17 cellular contexts compared by ENCODE assay signal in genomic region chr2:231308631-231309414, GRCh38.
DNase-seq lines count a peak whose midpoint lies in the region; ATAC-seq and TF ChIP-seq lines count a peak whose summit lies in the region.
"Had no signal": no experiment of that assay in that cellular context is flagged by ENCODE, and none has a peak within 500 bp of the region (broad histone marks: within the 10 kb centered on the region; RNA-seq: fewer than 3 reads in every experiment).

No MANE protein-coding gene starts in this region.

- TF ChIP-seq CTCF in lower lobe of right lung (IDR thresholded peaks at IDR 0.05) (no peak), Caco-2 (IDR thresholded peaks at IDR 0.05; ENCODE audit: insufficient read depth in 1 of 2, low read depth in 1 of 2, low read length in 1 of 2, severe bottlenecking in 1 of 2, unreplicated experiment in 1 of 2) (no peak)

- no peak overlapping the region for H3K4me3 Mint-ChIP-seq in activated CD8-positive, alpha-beta memory T cell treated with anti-CD3 and anti-CD28 coated beads, Interleukin-2, amount 10 ng/mL, durations not matched to agents 7 days and 5 days
- H3K4me3 Mint-ChIP-seq in Caco-2 (ENCODE audit: unreplicated experiment), result no peak overlapping the region
- H3K4me3 Mint-ChIP-seq: activated T-cell treated with anti-CD3 and anti-CD28 coated beads, Interleukin-2, amount 50 U/mL, for 24 hours; brain; natural killer cell treated with Interleukin-12 subunit alpha and Interleukin-12 subunit beta and Interleukin-15 and Interleukin-18, amount 100 ng/mL, for 72 hours had no signal

- H3K27me3 ChIP-seq in lower lobe of right lung (ENCODE audit: low read depth), result no peaks in the 10 kb centered on the region
- no peaks in the 10 kb centered on the region for H3K27me3 ChIP-seq in Caco-2 (replicated peaks; ENCODE audit: control insufficient read depth, insufficient read depth, low read length)
- H3K27me3 ChIP-seq: esophagus muscularis mucosa had no signal

- peaks cover 4% of the 10 kb centered on the region for H3K27me3 Mint-ChIP-seq in activated CD8-positive, alpha-beta memory T cell treated with anti-CD3 and anti-CD28 coated beads, Interleukin-2, amount 10 ng/mL, durations not matched to agents 7 days and 5 days
- no peaks in the 10 kb centered on the region for H3K27me3 Mint-ChIP-seq in Caco-2 (ENCODE audit: insufficient read depth, unreplicated experiment)
- H3K27me3 Mint-ChIP-seq: activated T-cell treated with anti-CD3 and anti-CD28 coated beads, Interleukin-2, amount 50 U/mL, for 24 hours; brain; natural killer cell treated with Interleukin-12 subunit alpha and Interleukin-12 subunit beta and Interleukin-15 and Interleukin-18, amount 100 ng/mL, for 72 hours had no signal

- no TSS peak for BruUV-seq in Caco-2 (replicated peaks; lab: Mats Ljungman, UMichigan)

- no peaks in the 10 kb centered on the region for H3K36me3 Mint-ChIP-seq in activated CD8-positive, alpha-beta memory T cell treated with anti-CD3 and anti-CD28 coated beads, Interleukin-2, amount 10 ng/mL, durations not matched to agents 7 days and 5 days
- H3K36me3 Mint-ChIP-seq in Caco-2 (ENCODE audit: insufficient read depth, unreplicated experiment), result no peaks in the 10 kb centered on the region
- H3K36me3 Mint-ChIP-seq: natural killer cell treated with Interleukin-12 subunit alpha and Interleukin-12 subunit beta and Interleukin-15 and Interleukin-18, amount 100 ng/mL, for 72 hours had no signal

- no peak for ATAC-seq in activated CD8-positive, alpha-beta memory T cell treated with anti-CD3 and anti-CD28 coated beads, Interleukin-2, amount 10 ng/mL, durations not matched to agents 7 days and 5 days
- no peak for ATAC-seq in lower lobe of right lung
- no peak for ATAC-seq in activated CD4-positive, CD25-positive, alpha-beta regulatory T cell treated with anti-CD3 and anti-CD28 coated beads, Interleukin-2, amount 50 U/mL, for 24 hours
- ATAC-seq: HCT116 had no signal

- no peaks in the 10 kb centered on the region for H3K4me1 Mint-ChIP-seq in activated CD8-positive, alpha-beta memory T cell treated with anti-CD3 and anti-CD28 coated beads, Interleukin-2, amount 10 ng/mL, durations not matched to agents 7 days and 5 days
- H3K4me1 Mint-ChIP-seq in Caco-2 (ENCODE audit: low read depth, unreplicated experiment), result no peaks in the 10 kb centered on the region

- H3K4me3 ChIP-seq in lower lobe of right lung (no peak overlapping the region), Caco-2 (ENCODE audit: low read depth, low read length) (no peak overlapping the region)
- H3K4me3 ChIP-seq: esophagus muscularis mucosa had no signal

- H3K36me3 ChIP-seq in lower lobe of right lung (no peaks in the 10 kb centered on the region), Caco-2 (ENCODE audit: control insufficient read depth, insufficient read depth, low read length) (no peaks in the 10 kb centered on the region)

- H3K9me3 ChIP-seq in lower lobe of right lung (no peaks in the 10 kb centered on the region), Caco-2 (no peaks in the 10 kb centered on the region)
- H3K9me3 ChIP-seq: esophagus muscularis mucosa had no signal

- CTCF ChIA-PET in activated CD8-positive, alpha-beta memory T cell treated with anti-CD3 and anti-CD28 coated beads, Interleukin-2, amount 10 ng/mL, durations not matched to agents 7 days and 5 days (lab: Charles Lee), result no interaction called here
- CTCF ChIA-PET in Caco-2 (lab: Charles Lee), result no interaction called here

- peak; percentile 33 for DNase-seq in activated CD8-positive, alpha-beta memory T cell treated with anti-CD3 and anti-CD28 coated beads, Interleukin-2, amount 10 ng/mL, durations not matched to agents 7 days and 5 days
- DNase-seq in activated CD8-positive, alpha-beta memory T cell treated with anti-CD3 and anti-CD28 coated beads for 24 hours, result no peak
- DNase-seq in amniotic epithelial cell (ENCODE audit: low read depth) (peak; percentile 66), head of caudate nucleus (peak in 33 of 42 donors; percentile 27 to 88 (median 63)), superior temporal gyrus (ENCODE audit: extremely low spot score) (peak; percentile 43), lower lobe of right lung (no peak), Caco-2 (no peak)
- DNase-seq: activated T-cell treated with anti-CD3 and anti-CD28 coated beads, Interleukin-2, amount 50 U/mL, for 24 hours; DND-41; islet precursor cell; NCI-H187 treated with DMSO at 0.1 percent for 48 hours had no signal

- no peak overlapping the region for H3K27ac ChIP-seq in lower lobe of right lung
- H3K27ac ChIP-seq: esophagus muscularis mucosa, VCaP had no signal

- H3K4me1 ChIP-seq in lower lobe of right lung, result no peaks in the 10 kb centered on the region
- H3K4me1 ChIP-seq in Caco-2, result no peaks in the 10 kb centered on the region

- POLR2A ChIA-PET in Caco-2 (lab: Charles Lee), result no interaction called here

- no peaks in the 10 kb centered on the region for H3K9me3 Mint-ChIP-seq in activated CD8-positive, alpha-beta memory T cell treated with anti-CD3 and anti-CD28 coated beads, Interleukin-2, amount 10 ng/mL, durations not matched to agents 7 days and 5 days (ENCODE audit: low read depth)
- no peaks in the 10 kb centered on the region for H3K9me3 Mint-ChIP-seq in Caco-2 (ENCODE audit: unreplicated experiment)
- H3K9me3 Mint-ChIP-seq: activated T-cell treated with anti-CD3 and anti-CD28 coated beads, Interleukin-2, amount 50 U/mL, for 24 hours; brain; natural killer cell treated with Interleukin-12 subunit alpha and Interleukin-12 subunit beta and Interleukin-15 and Interleukin-18, amount 100 ng/mL, for 72 hours had no signal

- intact Hi-C loops in head of caudate nucleus (cut with DNase I), result no loop called here
- intact Hi-C loops in lower lobe of right lung (cut with DNase I), result no loop called here
- intact Hi-C loops in Caco-2 (cut with micrococcal nuclease; ENCODE audit: unreplicated experiment), result no loop called here

- H3K27ac Mint-ChIP-seq in activated CD8-positive, alpha-beta memory T cell treated with anti-CD3 and anti-CD28 coated beads, Interleukin-2, amount 10 ng/mL, durations not matched to agents 7 days and 5 days, result no peak overlapping the region
- H3K27ac Mint-ChIP-seq in Caco-2 (ENCODE audit: unreplicated experiment), result no peak overlapping the region
- H3K27ac Mint-ChIP-seq: activated T-cell treated with anti-CD3 and anti-CD28 coated beads, Interleukin-2, amount 50 U/mL, for 24 hours; natural killer cell treated with Interleukin-12 subunit alpha and Interleukin-12 subunit beta and Interleukin-15 and Interleukin-18, amount 100 ng/mL, for 72 hours had no signal

Comparison
In these comparisons a context has a peak if more than half of its experiments do, and no peak if none do; other contexts are left out.
1. DNase-seq: peak in activated CD8-positive, alpha-beta memory T cell treated with anti-CD3 and anti-CD28 coated beads, Interleukin-2, amount 10 ng/mL, durations not matched to agents 7 days and 5 days (single experiment), amniotic epithelial cell (single experiment), head of caudate nucleus (33 of 42) and superior temporal gyrus (single experiment); none in activated CD8-positive, alpha-beta memory T cell treated with anti-CD3 and anti-CD28 coated beads for 24 hours (single experiment), lower lobe of right lung (single experiment) and Caco-2 (0 of 2).